ENCODE assay signal across 1 cellular context in the genomic region with DNA sequence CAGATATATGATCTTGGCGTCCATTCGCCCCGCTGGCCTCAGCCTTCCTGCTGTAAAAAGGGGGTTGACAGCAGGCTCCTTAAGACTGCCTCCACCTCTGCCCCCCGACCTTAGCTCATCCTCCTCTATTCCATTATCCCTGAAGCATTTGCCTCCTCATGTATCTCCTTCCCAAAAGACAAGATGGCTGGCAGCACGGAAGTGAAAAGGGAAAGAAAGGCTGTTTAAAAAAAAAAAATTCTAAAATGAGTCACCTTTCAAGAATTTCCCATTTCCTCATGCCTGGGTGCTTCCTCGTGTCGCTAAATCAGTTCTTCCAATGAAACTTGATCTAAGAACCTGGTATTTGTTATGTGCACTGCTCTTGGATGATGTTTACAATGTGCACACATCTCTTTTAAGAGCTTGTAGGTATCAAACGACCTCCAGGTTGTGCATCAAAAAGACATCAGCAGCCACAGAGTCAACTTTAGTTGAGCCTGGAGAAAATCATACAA.
A peak's percentile ranks its signal among the peaks of the same experiment; 100 is the strongest.
TF ChIP-seq lines count a peak whose summit lies in the region.

No MANE protein-coding gene starts in this region.

TF ChIP-seq in IMR-90, 13 proteins besides CTCF, POLR2A, EP300 and RAD21 (continued from another document):
- TF ChIP-seq BHLHE40 (IDR thresholded peaks at IDR 0.05; ENCODE audit: low read depth, low read length) (0 out of 2 replicates have a peak, but pooled peaks have one; percentile 27), MAZ (IDR thresholded peaks at IDR 0.05; ENCODE audit: borderline replicate concordance, low read depth, low read length) (no peak), SMC3 (IDR thresholded peaks at IDR 0.05; ENCODE audit: low read depth, low read length) (no peak), CHD1 (IDR thresholded peaks at IDR 0.05; ENCODE audit: low read depth, low read length) (no peak)
